In genomic region chr15:81242778-81243177, GRCh38 we compare ENCODE assay signal across 39 cellular contexts. TPM values are rescaled to one million over a fixed set of nuclear protein-coding genes. Genes with fewer than 3 reads are reported as not detected.
"Had no signal": no experiment of that assay in that cellular context is flagged by ENCODE, and none has a peak within 500 bp of the region (broad histone marks: within the 10 kb centered on the region; RNA-seq: fewer than 3 reads in every experiment).

No MANE protein-coding gene starts in this region.

- DNase-seq: Karpas-422, Kasumi-1, MG63, MM.1S, MV-4-11, NCI-H1048, NCI-H1092, NCI-H1092 treated with DMSO at 0.1 percent for 48 hours, NCI-H1105, NCI-H1105 treated with DMSO at 0.1 percent for 48 hours, NCI-H1417, NCI-H1417 treated with DMSO at 0.1 percent for 48 hours, NCI-H1436, NCI-H1436 treated with DMSO at 0.1 percent for 48 hours, NCI-H146, NCI-H1694, NCI-H1694 treated with DMSO at 0.1 percent for 48 hours, NCI-H187, NCI-H187 treated with DMSO at 0.1 percent for 48 hours, NCI-H1930, NCI-H2029, NCI-H2029 treated with DMSO at 0.1 percent for 48 hours, NCI-H2081, NCI-H2081 treated with DMSO at 0.1 percent for 48 hours, NCI-H2107, NCI-H2171, NCI-H2171 treated with DMSO at 0.1 percent for 48 hours, NCI-H2227 treated with DMSO at 0.1 percent for 48 hours, NCI-H226, NCI-H345, NCI-H446, NCI-H446 treated with DMSO at 0.1 percent for 48 hours, NCI-H510A, NCI-H510A treated with DMSO at 0.1 percent for 48 hours, NCI-H524 had no signal

- H3K4me3 ChIP-seq: MG63 had no signal

- H3K9ac ChIP-seq: KMS-11 had no signal

- H3K27ac ChIP-seq: KMS-11 had no signal

- H3K27me3 ChIP-seq: MG63 had no signal

- H3K36me3 ChIP-seq: MG63 had no signal

- H3K4me2 ChIP-seq: KMS-11 had no signal

RNA-seq across cellular contexts. Expression of gene IL16, which starts 46.1 kb away (rescaled TPM):
- total RNA-seq: LHCN-M2, M059J, NCI-H460 had no signal
